Comparison of ENCODE assay signal across 12 cellular contexts in genomic region chr15:68842958-68843357, GRCh38.
"Had no signal": no experiment of that assay in that cellular context is flagged by ENCODE, and none has a peak within 500 bp of the region (broad histone marks: within the 10 kb centered on the region; RNA-seq: fewer than 3 reads in every experiment).

No MANE protein-coding gene starts in this region.

- H3K9me3 ChIP-seq: esophagus muscularis mucosa, testis had no signal

- ATAC-seq: left colon, psoas muscle, sciatic nerve had no signal

- H3K36me3 ChIP-seq: esophagus muscularis mucosa had no signal

- H3K27ac Mint-ChIP-seq: activated naive CD8-positive, alpha-beta T cell treated with anti-CD3 and anti-CD28 coated beads, Interleukin-2, amount 10 ng/mL, durations not matched to agents 7 days and 5 days; naive thymus-derived CD8-positive, alpha-beta T cell had no signal

- H3K27ac ChIP-seq: dorsolateral prefrontal cortex, esophagus muscularis mucosa, psoas muscle, testis had no signal

- H3K9me3 Mint-ChIP-seq: activated naive CD8-positive, alpha-beta T cell treated with anti-CD3 and anti-CD28 coated beads, Interleukin-2, amount 10 ng/mL, durations not matched to agents 7 days and 5 days; naive thymus-derived CD8-positive, alpha-beta T cell had no signal

- DNase-seq: activated gamma-delta T cell treated with Interleukin-2 at 50 U/mL for 16 hours; activated naive CD8-positive, alpha-beta T cell treated with anti-CD3 and anti-CD28 coated beads, Interleukin-2, amount 10 ng/mL, durations not matched to agents 7 days and 5 days; activated T-cell treated with anti-CD3 and anti-CD28 coated beads, Interleukin-2, amount 50 U/mL, for 1 hour; dorsolateral prefrontal cortex; left colon; psoas muscle; stimulated activated CD4-positive, alpha-beta T cell treated with anti-CD3 and anti-CD28 coated beads, Interleukin-2, amount 100 ng/mL, for 24 hours; stimulated activated naive CD4-positive, alpha-beta T cell treated with Interleukin-2 at 50 U/mL for 16 hours; testis had no signal

- H3K36me3 Mint-ChIP-seq: activated naive CD8-positive, alpha-beta T cell treated with anti-CD3 and anti-CD28 coated beads, Interleukin-2, amount 10 ng/mL, durations not matched to agents 7 days and 5 days; naive thymus-derived CD8-positive, alpha-beta T cell had no signal

- H3K4me1 ChIP-seq: psoas muscle had no signal
